1 cellular context compared by ENCODE assay signal in genomic region chr19:16185123-16185924, GRCh38.
TF ChIP-seq lines count a peak whose summit lies in the region.

Gene FAM32A, plus strand, starts transcription at chr19:16185410. Its CDS starts 33 bp downstream, at chr19:16185443.

TF ChIP-seq in HEK293, 187 proteins besides CTCF, POLR2A, EP300 and RAD21 (continued from another document):
- TF ChIP-seq ZNF518A (tag by site-specific recombination; conservative IDR thresholded peaks at IDR 0.05; ENCODE audit: low read depth), result peak; percentile 97
- peak; percentile 90 for TF ChIP-seq ZNF335 (tag by site-specific recombination; conservative IDR thresholded peaks at IDR 0.05)
- TF ChIP-seq ZNF791 (tag by site-specific recombination; IDR thresholded peaks at IDR 0.05), result no peak
- TF ChIP-seq HIC1 (tag by site-specific recombination; IDR thresholded peaks at IDR 0.05), result no peak
- TF ChIP-seq ZBTB20 (tag by site-specific recombination; IDR thresholded peaks at IDR 0.05), result no peak
- no peak for TF ChIP-seq KLF16 (tag by site-specific recombination; IDR thresholded peaks at IDR 0.05)
- TF ChIP-seq ZNF658 (tag by site-specific recombination; IDR thresholded peaks at IDR 0.05), result no peak
- peak; percentile 68 for TF ChIP-seq ZBTB8A (tag by site-specific recombination; IDR thresholded peaks at IDR 0.05)
- no peak for TF ChIP-seq WT1 (tag by site-specific recombination; IDR thresholded peaks at IDR 0.05)
- no peak for TF ChIP-seq KLF9 (tag by site-specific recombination; IDR thresholded peaks at IDR 0.05; ENCODE audit: low read depth)
- no peak for TF ChIP-seq ZNF311 (tag by site-specific recombination; IDR thresholded peaks at IDR 0.05; ENCODE audit: borderline replicate concordance)
- no peak for TF ChIP-seq ZNF701 (tag by site-specific recombination; IDR thresholded peaks at IDR 0.05)
- peak; percentile 84 for TF ChIP-seq YY2 (tag by site-specific recombination; IDR thresholded peaks at IDR 0.05)
- TF ChIP-seq SP2 (tag by site-specific recombination; IDR thresholded peaks at IDR 0.05), result peak; percentile 99
- 0 out of 2 replicates have a peak, but pooled peaks have one; percentile 31 for TF ChIP-seq EGR2 (tag by site-specific recombination; IDR thresholded peaks at IDR 0.05; ENCODE audit: low read depth)
- TF ChIP-seq AEBP2 (tag by site-specific recombination; IDR thresholded peaks at IDR 0.05; ENCODE audit: borderline replicate concordance), result no peak
- TF ChIP-seq ZFHX2 (tag by site-specific recombination; conservative IDR thresholded peaks at IDR 0.05), result peak; percentile 35; the same call in 1 of the 2 replicates
- no peak for TF ChIP-seq ZNF155 (tag by site-specific recombination; IDR thresholded peaks at IDR 0.05)
- peak; percentile 85; the same call in 1 of the 2 replicates for TF ChIP-seq HOXC10 (CRISPR knock-in tag; IDR thresholded peaks at IDR 0.05)
- no peak for TF ChIP-seq ZNF26 (tag by site-specific recombination; IDR thresholded peaks at IDR 0.05)
- peak; percentile 95 for TF ChIP-seq ZBTB11 (tag by site-specific recombination; conservative IDR thresholded peaks at IDR 0.05; ENCODE audit: low read depth)
- no peak for TF ChIP-seq ZNF266 (tag by site-specific recombination; IDR thresholded peaks at IDR 0.05; ENCODE audit: low read depth)
- 0 out of 2 replicates have a peak, but pooled peaks have one; percentile 31 for TF ChIP-seq SP7 (tag by site-specific recombination; IDR thresholded peaks at IDR 0.05)
- no peak for TF ChIP-seq ZNF223 (tag by site-specific recombination; IDR thresholded peaks at IDR 0.05)
- TF ChIP-seq ZNF239 (tag by site-specific recombination; IDR thresholded peaks at IDR 0.05), result no peak
- peak; percentile 11 for TF ChIP-seq ZBTB26 (tag by site-specific recombination; optimal IDR thresholded peaks at IDR 0.05)
- TF ChIP-seq ZBTB17 (tag by site-specific recombination; IDR thresholded peaks at IDR 0.05), result peak; percentile 56
